In the genomic region with DNA sequence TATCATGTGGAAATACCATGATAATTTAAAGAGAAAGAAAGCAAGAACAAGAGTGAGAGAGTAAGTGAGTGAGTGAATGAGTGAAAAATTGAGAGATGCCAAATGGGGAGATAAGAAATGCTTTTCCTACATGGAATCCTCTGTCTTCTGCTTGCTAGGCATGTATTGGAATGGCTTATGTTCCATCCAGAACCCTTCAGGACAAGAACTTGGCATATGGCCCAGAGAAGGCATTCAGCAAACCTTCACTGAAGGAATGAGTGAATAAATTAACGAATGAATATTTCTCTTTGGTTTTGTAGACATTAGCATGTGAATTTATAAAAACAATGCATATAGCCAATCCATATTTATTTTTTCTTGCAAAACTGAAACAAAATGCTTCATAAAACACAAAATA, we compare ENCODE assay signal across 34 cellular contexts.
"Had no signal": no experiment of that assay in that cellular context is flagged by ENCODE, and none has a peak within 500 bp of the region (broad histone marks: within the 10 kb centered on the region; RNA-seq: fewer than 3 reads in every experiment).

No MANE protein-coding gene starts in this region.

- H3K27me3 Mint-ChIP-seq: activated CD4-positive, alpha-beta memory T cell treated with anti-CD3 and anti-CD28 coated beads for 36 hours; activated naive CD8-positive, alpha-beta T cell treated with anti-CD3 and anti-CD28 coated beads for 36 hours; naive B cell; stimulated activated memory B cell treated with anti-CD40 and anti-IgM and Interleukin-4, amounts not matched to agents 10 μg/mL and 1 μg/mL and 100 μg/mL, for 72 hours; stimulated activated naive CD8-positive, alpha-beta T cell treated with anti-CD3 and anti-CD28 coated beads, Interleukin-15, amount 100 ng/mL, for 72 hours; type B pancreatic cell had no signal

- H3K9me3 ChIP-seq: adrenal gland, ascending aorta, esophagus muscularis mucosa, heart right ventricle, neutrophil, prostate gland, uterus had no signal

- H3K27ac ChIP-seq: adrenal gland, ascending aorta, esophagus muscularis mucosa, neutrophil, prostate gland, uterus, WERI-Rb-1 had no signal

- H3K4me3 Mint-ChIP-seq: activated CD4-positive, alpha-beta memory T cell treated with anti-CD3 and anti-CD28 coated beads for 36 hours; activated naive CD4-positive, alpha-beta T cell treated with anti-CD3 and anti-CD28 coated beads for 36 hours; activated naive CD8-positive, alpha-beta T cell treated with anti-CD3 and anti-CD28 coated beads for 36 hours; activated T-helper 1 cell treated with anti-CD3 and anti-CD28 coated beads, Interleukin-12 subunit alpha, Interleukin-12 subunit beta, Interleukin-2, Interleukin-4 antibody, amounts not matched to agents 30 ng/mL and 10 ng/mL and 1 ng/mL, durations not matched to agents 14 hours and 24 hours and 36 hours; naive B cell; nephron progenitor cell; stimulated activated memory B cell treated with anti-CD40 and anti-IgM and Interleukin-4, amounts not matched to agents 10 μg/mL and 1 μg/mL and 100 μg/mL, for 72 hours; stimulated activated naive CD8-positive, alpha-beta T cell treated with anti-CD3 and anti-CD28 coated beads, Interleukin-15, amount 100 ng/mL, for 72 hours; T-helper 17 cell; type B pancreatic cell had no signal

- H3K27ac Mint-ChIP-seq: activated CD4-positive, alpha-beta memory T cell treated with anti-CD3 and anti-CD28 coated beads for 36 hours; activated naive CD4-positive, alpha-beta T cell treated with anti-CD3 and anti-CD28 coated beads for 36 hours; activated naive CD8-positive, alpha-beta T cell treated with anti-CD3 and anti-CD28 coated beads for 36 hours; activated T-helper 1 cell treated with anti-CD3 and anti-CD28 coated beads, Interleukin-12 subunit alpha, Interleukin-12 subunit beta, Interleukin-2, Interleukin-4 antibody, amounts not matched to agents 30 ng/mL and 10 ng/mL and 1 ng/mL, durations not matched to agents 14 hours and 24 hours and 36 hours; naive B cell; nephron progenitor cell; stimulated activated memory B cell treated with anti-CD40 and anti-IgM and Interleukin-4, amounts not matched to agents 10 μg/mL and 1 μg/mL and 100 μg/mL, for 72 hours; stimulated activated naive CD8-positive, alpha-beta T cell treated with anti-CD3 and anti-CD28 coated beads, Interleukin-15, amount 100 ng/mL, for 72 hours; T-helper 17 cell; type B pancreatic cell had no signal

- H3K4me3 ChIP-seq: adrenal gland, ascending aorta, esophagus muscularis mucosa, heart right ventricle, lung, prostate gland, smooth muscle cell, uterus had no signal

- H3K36me3 ChIP-seq: adrenal gland, ascending aorta, esophagus muscularis mucosa, heart right ventricle, neutrophil, prostate gland, uterus, WERI-Rb-1 had no signal

- FAIRE-seq: colon had no signal

- H3K36me3 Mint-ChIP-seq: activated CD4-positive, alpha-beta memory T cell treated with anti-CD3 and anti-CD28 coated beads for 36 hours; activated naive CD8-positive, alpha-beta T cell treated with anti-CD3 and anti-CD28 coated beads for 36 hours; naive B cell; stimulated activated memory B cell treated with anti-CD40 and anti-IgM and Interleukin-4, amounts not matched to agents 10 μg/mL and 1 μg/mL and 100 μg/mL, for 72 hours; type B pancreatic cell had no signal

- H3K9me3 Mint-ChIP-seq: activated CD4-positive, alpha-beta memory T cell treated with anti-CD3 and anti-CD28 coated beads for 36 hours; activated naive CD4-positive, alpha-beta T cell treated with anti-CD3 and anti-CD28 coated beads for 36 hours; activated naive CD8-positive, alpha-beta T cell treated with anti-CD3 and anti-CD28 coated beads for 36 hours; activated T-helper 1 cell treated with anti-CD3 and anti-CD28 coated beads, Interleukin-12 subunit alpha, Interleukin-12 subunit beta, Interleukin-2, Interleukin-4 antibody, amounts not matched to agents 30 ng/mL and 10 ng/mL and 1 ng/mL, durations not matched to agents 14 hours and 24 hours and 36 hours; naive B cell; nephron progenitor cell; stimulated activated memory B cell treated with anti-CD40 and anti-IgM and Interleukin-4, amounts not matched to agents 10 μg/mL and 1 μg/mL and 100 μg/mL, for 72 hours; stimulated activated naive CD8-positive, alpha-beta T cell treated with anti-CD3 and anti-CD28 coated beads, Interleukin-15, amount 100 ng/mL, for 72 hours; type B pancreatic cell had no signal

- ATAC-seq: activated CD4-positive, CD25-positive, alpha-beta regulatory T cell treated with anti-CD3 and anti-CD28 coated beads, Interleukin-2, amount 50 U/mL, for 24 hours; stimulated activated memory B cell treated with anti-CD40 and anti-IgM and Interleukin-4, amounts not matched to agents 10 μg/mL and 1 μg/mL and 100 μg/mL, for 72 hours; stimulated activated naive CD8-positive, alpha-beta T cell treated with anti-CD3 and anti-CD28 coated beads, Interleukin-15, amount 100 ng/mL, for 72 hours; T-helper 17 cell had no signal

- DNase-seq: activated CD4-positive, alpha-beta memory T cell treated with anti-CD3 and anti-CD28 coated beads for 36 hours; activated CD4-positive, alpha-beta T cell treated with anti-CD3 and anti-CD28 coated beads for 48 hours; activated CD8-positive, alpha-beta memory T cell treated with anti-CD3 and anti-CD28 coated beads, Interleukin-2, amount 50 U/mL, for 4 hours; activated effector memory CD4-positive, alpha-beta T cell treated with anti-CD3 and anti-CD28 coated beads, Interleukin-2, amount 50 U/mL, for 16 hours; activated naive CD4-positive, alpha-beta T cell treated with anti-CD3 and anti-CD28 coated beads for 36 hours; activated naive CD8-positive, alpha-beta T cell treated with anti-CD3 and anti-CD28 coated beads for 36 hours; activated T-cell treated with anti-CD3 and anti-CD28 coated beads, Interleukin-2, amount 50 U/mL, for 1 hour; adrenal gland; central memory CD4-positive, alpha-beta T cell; dermis blood vessel endothelial cell; effector CD4-positive, alpha-beta T cell; foreskin melanocyte; heart right ventricle; naive B cell; nephron progenitor cell; stimulated activated CD4-positive, alpha-beta T cell treated with anti-CD3 and anti-CD28 coated beads, Interleukin-1b, Interleukin-23, amount 100 ng/mL, for 48 hours; stimulated activated CD4-positive, alpha-beta T cell treated with anti-CD3 and anti-CD28 coated beads, Interleukin-4, amount 100 ng/mL, for 4 hours; stimulated activated CD8-positive, alpha-beta memory T cell treated with anti-CD3 and anti-CD28 coated beads, Interleukin-4, amount 100 ng/mL, for 48 hours; stimulated activated naive CD8-positive, alpha-beta T cell treated with anti-CD3 and anti-CD28 coated beads, Interleukin-15, amount 100 ng/mL, for 72 hours; T-helper 17 cell; T1000; uterus; WERI-Rb-1 had no signal

- H3K4me1 Mint-ChIP-seq: activated naive CD8-positive, alpha-beta T cell treated with anti-CD3 and anti-CD28 coated beads for 36 hours; naive B cell; nephron progenitor cell; stimulated activated memory B cell treated with anti-CD40 and anti-IgM and Interleukin-4, amounts not matched to agents 10 μg/mL and 1 μg/mL and 100 μg/mL, for 72 hours; stimulated activated naive CD8-positive, alpha-beta T cell treated with anti-CD3 and anti-CD28 coated beads, Interleukin-15, amount 100 ng/mL, for 72 hours had no signal
